2 cellular contexts compared by ENCODE assay signal in the genomic region with DNA sequence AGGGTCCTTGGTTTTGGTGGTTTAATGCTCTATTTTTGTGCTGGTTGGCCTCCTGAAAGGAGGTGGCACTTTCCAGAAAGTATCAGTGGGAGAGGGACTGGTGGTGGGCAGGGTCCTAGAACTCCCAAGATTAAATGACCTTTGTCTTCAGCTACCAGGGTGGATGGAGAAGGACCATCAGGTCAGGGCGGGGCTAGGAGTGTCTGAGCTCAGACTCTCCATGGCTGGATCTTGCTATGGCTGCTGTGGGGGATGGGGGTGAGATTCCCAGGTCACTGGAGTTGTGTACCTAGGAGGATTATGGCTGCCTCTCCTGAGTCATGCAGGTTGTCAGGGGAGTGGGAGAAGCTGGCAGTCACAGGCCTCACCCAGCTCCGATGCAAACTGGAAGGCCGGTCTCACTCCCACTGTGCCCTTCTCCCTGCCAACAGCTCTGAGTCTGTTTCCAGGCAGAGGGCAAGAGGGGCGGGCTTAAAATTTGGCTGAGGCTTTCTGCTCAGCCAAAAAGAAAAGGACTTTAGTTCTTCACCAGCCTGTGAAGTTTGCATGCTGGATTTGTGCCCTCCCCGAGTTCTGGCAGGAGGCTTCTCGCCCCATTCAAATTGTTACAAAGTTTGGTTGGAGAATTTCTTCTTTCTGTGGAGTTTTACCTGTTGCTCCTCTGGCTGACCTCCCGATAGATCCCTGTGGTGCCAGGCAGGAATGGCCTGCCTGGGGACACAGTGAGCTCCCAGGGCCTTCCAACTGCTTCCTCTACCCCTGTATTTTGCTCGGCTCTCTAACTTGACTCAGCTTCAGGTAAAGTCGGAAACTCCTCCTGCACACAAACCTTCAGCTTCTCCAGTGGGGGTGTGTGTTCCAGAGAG.
A peak's percentile ranks its signal among the peaks of the same experiment; 100 is the strongest.
TF ChIP-seq lines count a peak whose summit lies in the region.

No MANE protein-coding gene starts in this region.

TF ChIP-seq in liver, 16 proteins besides CTCF, POLR2A, EP300 and RAD21:
- no peak for TF ChIP-seq HNF4G (IDR thresholded peaks at IDR 0.05)
- TF ChIP-seq FOXA1 (IDR thresholded peaks at IDR 0.05), result no peak
- peak in 1 of 2 donors; percentile 63 for TF ChIP-seq JUND (IDR thresholded peaks at IDR 0.05)
- no peak for TF ChIP-seq EGR1 (IDR thresholded peaks at IDR 0.05; ENCODE audit: low read depth in 2 of 2)
- TF ChIP-seq, protein P1, sequence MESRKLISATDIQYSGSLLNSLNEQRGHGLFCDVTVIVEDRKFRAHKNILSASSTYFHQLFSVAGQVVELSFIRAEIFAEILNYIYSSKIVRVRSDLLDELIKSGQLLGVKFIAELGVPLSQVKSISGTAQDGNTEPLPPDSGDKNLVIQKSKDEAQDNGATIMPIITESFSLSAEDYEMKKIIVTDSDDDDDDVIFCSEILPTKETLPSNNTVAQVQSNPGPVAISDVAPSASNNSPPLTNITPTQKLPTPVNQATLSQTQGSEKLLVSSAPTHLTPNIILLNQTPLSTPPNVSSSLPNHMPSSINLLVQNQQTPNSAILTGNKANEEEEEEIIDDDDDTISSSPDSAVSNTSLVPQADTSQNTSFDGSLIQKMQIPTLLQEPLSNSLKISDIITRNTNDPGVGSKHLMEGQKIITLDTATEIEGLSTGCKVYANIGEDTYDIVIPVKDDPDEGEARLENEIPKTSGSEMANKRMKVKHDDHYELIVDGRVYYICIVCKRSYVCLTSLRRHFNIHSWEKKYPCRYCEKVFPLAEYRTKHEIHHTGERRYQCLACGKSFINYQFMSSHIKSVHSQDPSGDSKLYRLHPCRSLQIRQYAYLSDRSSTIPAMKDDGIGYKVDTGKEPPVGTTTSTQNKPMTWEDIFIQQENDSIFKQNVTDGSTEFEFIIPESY (IDR thresholded peaks at IDR 0.05), result no peak
- TF ChIP-seq ATF3 (IDR thresholded peaks at IDR 0.05), result no peak
- TF ChIP-seq TAF1 (conservative IDR thresholded peaks at IDR 0.05), result peak; percentile 58
- TF ChIP-seq HNF4A (conservative IDR thresholded peaks at IDR 0.05), result peak; percentile 66 to 78
- TF ChIP-seq, protein P2, sequence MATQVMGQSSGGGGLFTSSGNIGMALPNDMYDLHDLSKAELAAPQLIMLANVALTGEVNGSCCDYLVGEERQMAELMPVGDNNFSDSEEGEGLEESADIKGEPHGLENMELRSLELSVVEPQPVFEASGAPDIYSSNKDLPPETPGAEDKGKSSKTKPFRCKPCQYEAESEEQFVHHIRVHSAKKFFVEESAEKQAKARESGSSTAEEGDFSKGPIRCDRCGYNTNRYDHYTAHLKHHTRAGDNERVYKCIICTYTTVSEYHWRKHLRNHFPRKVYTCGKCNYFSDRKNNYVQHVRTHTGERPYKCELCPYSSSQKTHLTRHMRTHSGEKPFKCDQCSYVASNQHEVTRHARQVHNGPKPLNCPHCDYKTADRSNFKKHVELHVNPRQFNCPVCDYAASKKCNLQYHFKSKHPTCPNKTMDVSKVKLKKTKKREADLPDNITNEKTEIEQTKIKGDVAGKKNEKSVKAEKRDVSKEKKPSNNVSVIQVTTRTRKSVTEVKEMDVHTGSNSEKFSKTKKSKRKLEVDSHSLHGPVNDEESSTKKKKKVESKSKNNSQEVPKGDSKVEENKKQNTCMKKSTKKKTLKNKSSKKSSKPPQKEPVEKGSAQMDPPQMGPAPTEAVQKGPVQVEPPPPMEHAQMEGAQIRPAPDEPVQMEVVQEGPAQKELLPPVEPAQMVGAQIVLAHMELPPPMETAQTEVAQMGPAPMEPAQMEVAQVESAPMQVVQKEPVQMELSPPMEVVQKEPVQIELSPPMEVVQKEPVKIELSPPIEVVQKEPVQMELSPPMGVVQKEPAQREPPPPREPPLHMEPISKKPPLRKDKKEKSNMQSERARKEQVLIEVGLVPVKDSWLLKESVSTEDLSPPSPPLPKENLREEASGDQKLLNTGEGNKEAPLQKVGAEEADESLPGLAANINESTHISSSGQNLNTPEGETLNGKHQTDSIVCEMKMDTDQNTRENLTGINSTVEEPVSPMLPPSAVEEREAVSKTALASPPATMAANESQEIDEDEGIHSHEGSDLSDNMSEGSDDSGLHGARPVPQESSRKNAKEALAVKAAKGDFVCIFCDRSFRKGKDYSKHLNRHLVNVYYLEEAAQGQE (IDR thresholded peaks at IDR 0.05), result peak; percentile 53
- TF ChIP-seq SP1 (IDR thresholded peaks at IDR 0.05), result peak; percentile 58
- TF ChIP-seq, protein P3, sequence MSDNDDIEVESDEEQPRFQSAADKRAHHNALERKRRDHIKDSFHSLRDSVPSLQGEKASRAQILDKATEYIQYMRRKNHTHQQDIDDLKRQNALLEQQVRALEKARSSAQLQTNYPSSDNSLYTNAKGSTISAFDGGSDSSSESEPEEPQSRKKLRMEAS (IDR thresholded peaks at IDR 0.05), result no peak
- TF ChIP-seq RXRA (IDR thresholded peaks at IDR 0.05), result peak; percentile 58 to 59
- TF ChIP-seq FOXA2 (IDR thresholded peaks at IDR 0.05), result no peak
- no peak for TF ChIP-seq GABPA (IDR thresholded peaks at IDR 0.05 in 1 of 2, conservative IDR thresholded peaks at IDR 0.05 in 1 of 2)
- peak; percentile 85 for TF ChIP-seq YY1 (IDR thresholded peaks at IDR 0.05)
- TF ChIP-seq NR2F2 (IDR thresholded peaks at IDR 0.05), result no peak

TF ChIP-seq in HepG2, 621 proteins besides CTCF, POLR2A, EP300 and RAD21:
- TF ChIP-seq TAF15 (IDR thresholded peaks at IDR 0.05; ENCODE audit: low read depth, low read length, poor library complexity, severe bottlenecking) (no peak), ZNF850 (CRISPR knock-in tag; conservative IDR thresholded peaks at IDR 0.05) (no peak), ZNF329 (CRISPR knock-in tag; IDR thresholded peaks at IDR 0.05; ENCODE audit: low read depth) (no peak), MATR3 (CRISPR knock-in tag; IDR thresholded peaks at IDR 0.05) (no peak), REXO4 (CRISPR knock-in tag; IDR thresholded peaks at IDR 0.05; ENCODE audit: borderline replicate concordance) (no peak)
